In genomic region chr5:142543951-142544753, GRCh38 we compare ENCODE assay signal across 24 cellular contexts.
A peak's percentile ranks its signal among the peaks of the same experiment; 100 is the strongest.
DNase-seq lines count a peak whose midpoint lies in the region; ATAC-seq and TF ChIP-seq lines count a peak whose summit lies in the region.
"Had no signal": no experiment of that assay in that cellular context is flagged by ENCODE, and none has a peak within 500 bp of the region (broad histone marks: within the 10 kb centered on the region; RNA-seq: fewer than 3 reads in every experiment).

No MANE protein-coding gene starts in this region.

- H3K27me3 Mint-ChIP-seq in mesothelial cell of epicardium (ENCODE audit: low read depth), result no peaks in the 10 kb centered on the region

- H3K4me1 Mint-ChIP-seq in mesothelial cell of epicardium, result peaks cover 48% of the 10 kb centered on the region
- H3K4me1 Mint-ChIP-seq: activated CD8-positive, alpha-beta memory T cell treated with anti-CD3 and anti-CD28 coated beads, Interleukin-2, amount 10 ng/mL, durations not matched to agents 7 days and 5 days had no signal

- H3K27me3 ChIP-seq in RWPE2 (ENCODE audit: insufficient read depth, poor library complexity, severe bottlenecking) (no peaks in the 10 kb centered on the region), adrenal gland (no peaks in the 10 kb centered on the region), dorsolateral prefrontal cortex (no peaks in the 10 kb centered on the region)
- H3K27me3 ChIP-seq: stomach had no signal

- H3K27ac ChIP-seq in RWPE2 (ENCODE audit: poor library complexity, severe bottlenecking), result no peak overlapping the region
- H3K27ac ChIP-seq in coronary artery, result peak overlapping the region; percentile 6 to 85
- no peak overlapping the region for H3K27ac ChIP-seq in adrenal gland
- H3K27ac ChIP-seq in dorsolateral prefrontal cortex, result no peak overlapping the region
- H3K27ac ChIP-seq: neural progenitor cell had no signal

- no peaks in the 10 kb centered on the region for H3K9me3 Mint-ChIP-seq in mesothelial cell of epicardium
- H3K9me3 Mint-ChIP-seq: activated T-helper 1 cell treated with anti-CD3 and anti-CD28 coated beads, Interleukin-12 subunit alpha, Interleukin-12 subunit beta, Interleukin-2, Interleukin-4 antibody, amounts not matched to agents 30 ng/mL and 10 ng/mL and 1 ng/mL, durations not matched to agents 14 hours and 24 hours and 36 hours; CD4-positive, alpha-beta memory T cell; dendritic cell treated with granulocyte-macrophage colony-stimulating factor and Interleukin-4, amounts not matched to agents 40 ng/mL and 50 ng/mL, for 4 days; H9; neural progenitor cell had no signal

- peak; percentile 35 for DNase-seq in ELF-1 (ENCODE audit: low read depth, low spot score)
- DNase-seq in RWPE2 (ENCODE audit: low spot score), result no peak
- no peak for DNase-seq in coronary artery (ENCODE audit: low spot score)
- DNase-seq in mesothelial cell of epicardium (ENCODE audit: low spot score in 2 of 2, unreplicated experiment in 2 of 2), result no peak
- no peak for DNase-seq in SKM-1 treated with dmso at 0.1 percent for 144 hours (lab: John Stamatoyannopoulos, UW; ENCODE audit: unreplicated experiment)
- DNase-seq in adrenal gland, result no peak
- no peak for DNase-seq in dorsolateral prefrontal cortex
- DNase-seq: activated CD8-positive, alpha-beta memory T cell treated with anti-CD3 and anti-CD28 coated beads, Interleukin-2, amount 10 ng/mL, durations not matched to agents 7 days and 5 days; CD4-positive, alpha-beta memory T cell; DMS53; foreskin melanocyte; H9; Kasumi-1; NCI-H1092 treated with DMSO at 0.1 percent for 48 hours; NCI-H510A treated with DMSO at 0.1 percent for 48 hours; RPMI8226; small intestine; stimulated activated CD4-positive, alpha-beta T cell treated with anti-CD3 and anti-CD28 coated beads, Interleukin-2, amount 100 ng/mL, for 48 hours; stomach had no signal

- 0 out of 3 replicates have a peak, but pooled peaks have one; percentile 25 for ATAC-seq in RWPE2 (ENCODE audit: low read depth)
- no peak for ATAC-seq in HG03354 (IDR thresholded peaks at IDR 0.05; ENCODE audit: poor library complexity, severe bottlenecking, unreplicated experiment)
- ATAC-seq: activated CD8-positive, alpha-beta memory T cell treated with anti-CD3 and anti-CD28 coated beads, Interleukin-2, amount 10 ng/mL, durations not matched to agents 7 days and 5 days had no signal

- no peak for TF ChIP-seq POLR2A in adrenal gland (IDR thresholded peaks at IDR 0.05)

- no peaks in the 10 kb centered on the region for H3K36me3 Mint-ChIP-seq in mesothelial cell of epicardium
- H3K36me3 Mint-ChIP-seq: activated CD8-positive, alpha-beta memory T cell treated with anti-CD3 and anti-CD28 coated beads, Interleukin-2, amount 10 ng/mL, durations not matched to agents 7 days and 5 days; activated naive CD8-positive, alpha-beta T cell; CD4-positive, alpha-beta memory T cell; neural progenitor cell had no signal

- H3K4me3 ChIP-seq in RWPE2 (ENCODE audit: severe bottlenecking) (no peak overlapping the region), coronary artery (no peak overlapping the region), adrenal gland (no peak overlapping the region), dorsolateral prefrontal cortex (no peak overlapping the region)
- H3K4me3 ChIP-seq: neural progenitor cell, stomach had no signal

- H3K27ac Mint-ChIP-seq in mesothelial cell of epicardium, result peak overlapping the region; percentile 77
- H3K27ac Mint-ChIP-seq: activated CD8-positive, alpha-beta memory T cell treated with anti-CD3 and anti-CD28 coated beads, Interleukin-2, amount 10 ng/mL, durations not matched to agents 7 days and 5 days; activated naive CD8-positive, alpha-beta T cell; activated T-helper 1 cell treated with anti-CD3 and anti-CD28 coated beads, Interleukin-12 subunit alpha, Interleukin-12 subunit beta, Interleukin-2, Interleukin-4 antibody, amounts not matched to agents 30 ng/mL and 10 ng/mL and 1 ng/mL, durations not matched to agents 14 hours and 24 hours and 36 hours; dendritic cell treated with granulocyte-macrophage colony-stimulating factor and Interleukin-4, amounts not matched to agents 40 ng/mL and 50 ng/mL, for 4 days; neural progenitor cell had no signal

- WGBS in adrenal gland, 4 donors, result 82 to 91% (median 84%) methylated on average over 9 of the region's 9 CpGs

- TF ChIP-seq CTCF in RWPE2 (IDR thresholded peaks at IDR 0.05; ENCODE audit: poor library complexity, severe bottlenecking), result no peak
- TF ChIP-seq CTCF in coronary artery (IDR thresholded peaks at IDR 0.05), result no peak
- no peak for TF ChIP-seq CTCF in mesothelial cell of epicardium (IDR thresholded peaks at IDR 0.05; ENCODE audit: unreplicated experiment)
- TF ChIP-seq CTCF in adrenal gland (IDR thresholded peaks at IDR 0.05), result no peak
- no peak for TF ChIP-seq CTCF in dorsolateral prefrontal cortex (IDR thresholded peaks at IDR 0.05 in 54 of 56, conservative IDR thresholded peaks at IDR 0.05 in 2 of 56; ENCODE audit: low read depth in 1 of 56, partially characterized antibody in 56 of 56)

- no peak overlapping the region for H3K4me3 Mint-ChIP-seq in mesothelial cell of epicardium
- H3K4me3 Mint-ChIP-seq: activated CD8-positive, alpha-beta memory T cell treated with anti-CD3 and anti-CD28 coated beads, Interleukin-2, amount 10 ng/mL, durations not matched to agents 7 days and 5 days; activated naive CD8-positive, alpha-beta T cell; activated T-helper 1 cell treated with anti-CD3 and anti-CD28 coated beads, Interleukin-12 subunit alpha, Interleukin-12 subunit beta, Interleukin-2, Interleukin-4 antibody, amounts not matched to agents 30 ng/mL and 10 ng/mL and 1 ng/mL, durations not matched to agents 14 hours and 24 hours and 36 hours; CD4-positive, alpha-beta memory T cell; dendritic cell treated with granulocyte-macrophage colony-stimulating factor and Interleukin-4, amounts not matched to agents 40 ng/mL and 50 ng/mL, for 4 days; H9; neural progenitor cell had no signal

- peaks cover 13% of the 10 kb centered on the region for H3K4me1 ChIP-seq in RWPE2 (ENCODE audit: insufficient read depth, poor library complexity, severe bottlenecking)
- peaks cover 5 to 9% of the 10 kb centered on the region in 2 donors for H3K4me1 ChIP-seq in adrenal gland (replicated peaks in 1 of 2)
- H3K4me1 ChIP-seq: neural progenitor cell had no signal

- no peaks in the 10 kb centered on the region for H3K9me3 ChIP-seq in RWPE2 (ENCODE audit: severe bottlenecking)
- H3K9me3 ChIP-seq in adrenal gland (replicated peaks in 1 of 3), result no peaks in the 10 kb centered on the region
- H3K9me3 ChIP-seq: stomach had no signal

- H3K36me3 ChIP-seq in RWPE2 (ENCODE audit: low read depth), result no peaks in the 10 kb centered on the region
- no peaks in the 10 kb centered on the region for H3K36me3 ChIP-seq in adrenal gland (replicated peaks in 1 of 2)
- H3K36me3 ChIP-seq: neural progenitor cell, stomach had no signal

- intact Hi-C loops in adrenal gland (cut with DNase I), result loop anchor here (10.0 kb wide), 2 partner anchors 219 to 379 kb away; partner anchors contain the start of gene SPRY4 (in 2 of the 2)
- intact Hi-C loops in dorsolateral prefrontal cortex (cut with DNase I), result loop anchor here in 1 of 2 donors (10.0 kb wide), 1 partner anchor 549 kb away; no protein-coding TSS in a partner anchor

Comparison
In these comparisons a context has a peak if more than half of its experiments do, and no peak if none do; other contexts are left out.
1. H3K27ac ChIP-seq: peak in coronary artery (2 of 2); none in RWPE2 (single experiment), adrenal gland (0 of 5) and dorsolateral prefrontal cortex (0 of 59).